15 cellular contexts compared by ENCODE assay signal in the genomic region with DNA sequence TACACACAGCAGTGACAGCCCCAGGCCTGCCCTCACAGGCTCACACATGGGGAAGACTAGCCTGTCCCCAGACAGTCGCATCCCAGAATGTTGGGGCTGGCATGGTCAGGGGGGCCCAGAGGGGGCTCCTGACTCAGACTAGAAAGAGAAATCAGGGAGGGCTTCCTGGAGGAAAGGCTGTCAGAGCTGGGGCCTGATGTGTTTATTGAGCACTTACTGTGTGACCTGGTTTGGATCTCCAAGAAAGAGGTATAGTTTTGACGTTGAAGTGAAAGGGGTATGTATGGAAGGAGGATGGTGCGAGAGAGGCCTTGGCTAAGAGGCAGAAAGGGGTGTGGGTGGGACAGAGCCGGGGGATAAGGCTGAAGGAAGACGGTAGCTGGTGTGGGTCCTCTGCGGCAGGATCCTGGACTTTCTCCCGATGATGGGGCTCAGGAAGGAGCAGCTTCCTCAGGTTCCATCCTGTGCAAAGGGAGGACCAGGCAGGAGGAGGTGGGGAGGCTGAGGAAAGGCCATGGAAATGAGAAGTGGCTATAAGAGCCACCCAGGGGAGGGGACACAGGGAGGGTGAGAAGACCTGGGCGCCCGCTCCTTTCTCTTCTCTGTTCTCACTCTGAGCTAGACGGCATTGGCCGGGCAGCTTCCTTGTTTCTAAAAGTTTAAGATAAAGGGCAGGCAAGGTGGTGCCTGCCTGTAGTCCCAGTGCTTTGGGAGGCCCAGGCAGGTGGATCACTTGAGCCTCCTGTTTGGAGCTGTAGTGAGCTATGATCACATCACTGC. TPM values are rescaled to one million over a fixed set of nuclear protein-coding genes. Genes with fewer than 3 reads are reported as not detected.
"Had no signal": no experiment of that assay in that cellular context is flagged by ENCODE, and none has a peak within 500 bp of the region (broad histone marks: within the 10 kb centered on the region; RNA-seq: fewer than 3 reads in every experiment).

No MANE protein-coding gene starts in this region.

- H3K27ac ChIP-seq: skin epidermis had no signal

- DNase-seq: activated CD4-positive, alpha-beta T cell treated with anti-CD3 and anti-CD28 coated beads, Interleukin-2, amount 50 U/mL, for 1 hour; cortex of kidney; effector CD8-positive, alpha-beta T cell; foreskin melanocyte; kidney glomerular epithelial cell; mesendoderm; natural killer cell; posterior cingulate gyrus; stimulated activated CD4-positive, alpha-beta T cell treated with anti-CD3 and anti-CD28 coated beads, Interleukin-15, amount 100 ng/mL, for 24 hours; stimulated activated CD4-positive, alpha-beta T cell treated with anti-CD3 and anti-CD28 coated beads, Interleukin-4, amount 100 ng/mL, for 1 hour had no signal

- H3K4me3 ChIP-seq: skin epidermis had no signal

- ATAC-seq: natural killer cell had no signal

RNA-seq across cellular contexts. Expression of gene CEACAM16, which starts 33.5 kb away (rescaled TPM):
- total RNA-seq: activated CD8-positive, alpha-beta memory T cell treated with anti-CD3 and anti-CD28 coated beads for 36 hours; activated T-helper 1 cell treated with anti-CD3 and anti-CD28 coated beads, Interleukin-12 subunit alpha, Interleukin-12 subunit beta, Interleukin-2, Interleukin-4 antibody, amounts not matched to agents 30 ng/mL and 10 ng/mL and 1 ng/mL, durations not matched to agents 14 hours and 24 hours and 36 hours; lower leg skin; natural killer cell; temporal lobe had no signal

RNA-seq across cellular contexts. Expression of gene CBLC, which starts 45.3 kb away (rescaled TPM):
- total RNA-seq: activated CD8-positive, alpha-beta memory T cell treated with anti-CD3 and anti-CD28 coated beads for 36 hours; activated T-helper 1 cell treated with anti-CD3 and anti-CD28 coated beads, Interleukin-12 subunit alpha, Interleukin-12 subunit beta, Interleukin-2, Interleukin-4 antibody, amounts not matched to agents 30 ng/mL and 10 ng/mL and 1 ng/mL, durations not matched to agents 14 hours and 24 hours and 36 hours; natural killer cell; temporal lobe had no signal
